ENCODE assay signal across 8 cellular contexts in the genomic region with DNA sequence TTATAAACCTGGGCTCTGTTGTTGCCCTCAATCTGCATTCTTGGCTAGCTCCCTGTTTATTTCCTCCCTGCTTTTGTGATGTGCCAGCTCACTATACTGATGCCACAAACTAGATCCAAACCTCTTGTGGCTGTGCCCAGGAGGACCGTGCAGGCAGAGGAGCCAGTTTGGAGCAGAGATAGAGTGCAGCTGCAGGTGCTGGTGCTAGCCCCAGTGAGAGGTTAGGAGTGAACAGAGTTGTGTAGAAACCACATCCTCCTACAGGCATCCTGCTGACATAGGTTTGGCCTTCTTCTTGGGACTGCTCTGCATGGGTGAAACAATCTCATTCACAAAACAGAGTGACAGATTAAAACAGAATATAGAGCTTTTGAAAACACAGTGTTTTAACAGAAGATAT. TPM values are rescaled to one million over a fixed set of nuclear protein-coding genes. Genes with fewer than 3 reads are reported as not detected.
DNase-seq lines count a peak whose midpoint lies in the region; ATAC-seq lines count a peak whose summit lies in the region.

No MANE protein-coding gene starts in this region.

- 15% methylated on average over 1 of the region's 1 CpG for WGBS in right cardiac atrium
- WGBS in thymus, result 4% methylated on average over 1 of the region's 1 CpG
- WGBS in neuronal stem cell (ENCODE audit: extremely low coverage in 2 of 2, insufficient read length in 2 of 2, insufficient replicate concordance in 1 of 2), 2 donors, result no CpG with 5 or more reads among the region's 1 CpG

- H3K79me1 ChIP-seq in neuronal stem cell (ENCODE audit: low read depth, low read length), result no peaks in the 10 kb centered on the region

- H3K36me3 ChIP-seq in thymus (ENCODE audit: control insufficient read depth, insufficient read depth) (no peaks in the 10 kb centered on the region), neuronal stem cell (replicated peaks in 1 of 2; ENCODE audit: control insufficient read depth in 2 of 2, insufficient read depth in 2 of 2, low read length in 2 of 2) (no peaks in the 10 kb centered on the region)

- in situ Hi-C loops in KBM-7 (cut with MboI; ENCODE audit: low pct_unique_long_range_greater_than_20kb, low sequenced_read_pairs), result no loop called here

- H2AFZ ChIP-seq in neuronal stem cell (ENCODE audit: low read length), result no peak overlapping the region

- H3K4ac ChIP-seq in neuronal stem cell (ENCODE audit: low read length), result no peak overlapping the region

- H4K8ac ChIP-seq in neuronal stem cell (ENCODE audit: low read depth, low read length), result no peak overlapping the region

- H3K4me3 ChIP-seq in right cardiac atrium (ENCODE audit: low read length) (no peak overlapping the region), thymus (ENCODE audit: low read length) (no peak overlapping the region), neuronal stem cell (ENCODE audit: low read length in 2 of 2) (no peak overlapping the region)

- no peak overlapping the region for H2BK15ac ChIP-seq in neuronal stem cell (ENCODE audit: low read length)

- H3K9ac ChIP-seq in neuronal stem cell (ENCODE audit: low read depth, low read length, poor library complexity), result no peak overlapping the region

- H4K91ac ChIP-seq in neuronal stem cell (ENCODE audit: low read depth, low read length, poor library complexity), result no peak overlapping the region

- H2AK5ac ChIP-seq in neuronal stem cell (ENCODE audit: low read depth, low read length), result no peak overlapping the region

- H2BK120ac ChIP-seq in neuronal stem cell (ENCODE audit: low read depth, low read length), result no peak overlapping the region

- H3K27ac ChIP-seq in right cardiac atrium (ENCODE audit: low read length), result no peak overlapping the region
- peak overlapping the region; percentile 93 for H3K27ac ChIP-seq in thymus (ENCODE audit: low read depth)
- no peak overlapping the region for H3K27ac ChIP-seq in neuronal stem cell (replicated peaks; ENCODE audit: low read length)

- peak; percentile 25 to 38 for ATAC-seq in right cardiac atrium
- no peak for ATAC-seq in Right ventricle myocardium superior (ENCODE audit: poor library complexity)
- peak; percentile 89 for ATAC-seq in HG03457 (IDR thresholded peaks at IDR 0.05; ENCODE audit: unreplicated experiment)

- H3K23ac ChIP-seq in neuronal stem cell (ENCODE audit: low read depth, low read length, poor library complexity), result no peak overlapping the region

- intact Hi-C loops in right cardiac atrium (cut with DNase I), result loop anchor here in 2 of 4 donors (5.0 kb wide), 1 partner anchor 62 kb away; no protein-coding TSS in a partner anchor
- intact Hi-C loops in Right ventricle myocardium superior (cut with DNase I), result no loop called here

- H3K4me1 ChIP-seq in right cardiac atrium (ENCODE audit: control insufficient read depth, insufficient read depth, low read length) (no peaks in the 10 kb centered on the region), thymus (ENCODE audit: control insufficient read depth, insufficient read depth, low read length) (peaks cover 13% of the 10 kb centered on the region), neuronal stem cell (ENCODE audit: control insufficient read depth in 2 of 2, insufficient read depth in 1 of 2, low read depth in 1 of 2, low read length in 2 of 2) (no peaks in the 10 kb centered on the region)

- H3K9me3 ChIP-seq in right cardiac atrium (ENCODE audit: control insufficient read depth, low read length) (no peaks in the 10 kb centered on the region), thymus (ENCODE audit: control insufficient read depth) (no peaks in the 10 kb centered on the region), neuronal stem cell (replicated peaks in 1 of 2; ENCODE audit: control insufficient read depth in 2 of 2, insufficient read depth in 1 of 2, low read depth in 1 of 2, low read length in 2 of 2) (no peaks in the 10 kb centered on the region)

- DNase-seq in right cardiac atrium, result no peak
- no peak for DNase-seq in Right ventricle myocardium superior
- DNase-seq in activated T-helper 1 cell treated with anti-CD3 and anti-CD28 coated beads, Interleukin-2, amount 50 U/mL, for 16 hours (ENCODE audit: low read depth in 1 of 2, low spot score in 1 of 2), result peak; percentile 5 to 25
- no peak for DNase-seq in NCI-H2107 treated with DMSO at 0.1 percent for 48 hours (lab: John Stamatoyannopoulos, UW; ENCODE audit: unreplicated experiment)
- DNase-seq in neuronal stem cell (ENCODE audit: low spot score), result no peak
- DNase-seq in KBM-7, result no peak

- H3K4me2 ChIP-seq in neuronal stem cell (ENCODE audit: insufficient read depth, low read length, poor library complexity, severe bottlenecking), result no peak overlapping the region

- no peak overlapping the region for H2BK5ac ChIP-seq in neuronal stem cell (ENCODE audit: low read length)

- no peak overlapping the region for H3K14ac ChIP-seq in neuronal stem cell (ENCODE audit: low read length)

- no peak overlapping the region for H2BK12ac ChIP-seq in neuronal stem cell (ENCODE audit: low read length)

- H3K18ac ChIP-seq in neuronal stem cell (ENCODE audit: low read length), result no peak overlapping the region

- H3K27me3 ChIP-seq in right cardiac atrium (ENCODE audit: control insufficient read depth, insufficient read depth) (no peaks in the 10 kb centered on the region), thymus (ENCODE audit: control insufficient read depth, insufficient read depth) (no peaks in the 10 kb centered on the region), neuronal stem cell (ENCODE audit: control insufficient read depth in 3 of 3, insufficient read depth in 3 of 3, low read depth in 1 of 3, low read length in 3 of 3) (peaks cover 0 to 12% (median 0%) of the 10 kb centered on the region in 3 experiments)

RNA-seq across cellular contexts. Expression of a gene that starts 25.7 kb away (rescaled TPM):
- not detected for total RNA-seq in right cardiac atrium
- polyA plus RNA-seq in right cardiac atrium, result not detected
- not detected for total RNA-seq in Right ventricle myocardium superior
- 2.1 TPM for polyA plus RNA-seq in thymus
- not detected for polyA plus RNA-seq in neuronal stem cell (2013, experiment 1 of 2)
- polyA plus RNA-seq in neuronal stem cell (2013, experiment 2 of 2), result not detected

Comparison
In these comparisons a context has a peak if more than half of its experiments do, and no peak if none do; other contexts are left out.
1. DNase-seq: peak in activated T-helper 1 cell treated with anti-CD3 and anti-CD28 coated beads, Interleukin-2, amount 50 U/mL, for 16 hours (2 of 2); none in right cardiac atrium (0 of 3), Right ventricle myocardium superior (single experiment), NCI-H2107 treated with DMSO at 0.1 percent for 48 hours (single experiment), neuronal stem cell (single experiment) and KBM-7 (single experiment).